1 cellular context compared by ENCODE assay signal in the genomic region with DNA sequence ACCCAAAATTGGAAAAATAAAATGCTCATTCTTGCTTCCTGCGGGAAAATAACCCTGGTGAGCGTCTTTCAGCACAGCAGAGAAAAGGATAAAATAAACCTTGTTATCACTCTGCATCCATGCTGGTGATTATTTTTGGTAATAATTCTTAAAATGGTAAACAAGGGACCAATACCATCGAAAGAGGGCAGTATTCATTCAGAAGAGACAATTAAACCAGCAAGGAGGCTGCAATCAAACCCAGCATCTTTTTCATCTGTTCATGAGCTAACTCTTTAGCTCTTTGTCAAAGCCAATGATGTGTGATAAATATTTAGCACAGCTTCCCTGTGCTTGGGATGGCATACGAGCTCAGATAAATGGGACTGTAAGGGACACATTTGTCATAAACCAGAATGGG.
TF ChIP-seq lines count a peak whose summit lies in the region.

No MANE protein-coding gene starts in this region.

TF ChIP-seq in IMR-90, 13 proteins besides CTCF, POLR2A, EP300 and RAD21:
- no peak for TF ChIP-seq MAFK (IDR thresholded peaks at IDR 0.05; ENCODE audit: low read depth, low read length)
- TF ChIP-seq CHD1 (IDR thresholded peaks at IDR 0.05; ENCODE audit: low read depth, low read length), result no peak
- TF ChIP-seq MAZ (IDR thresholded peaks at IDR 0.05; ENCODE audit: borderline replicate concordance, low read depth, low read length), result no peak
- no peak for TF ChIP-seq MXI1 (IDR thresholded peaks at IDR 0.05; ENCODE audit: borderline replicate concordance, low read depth, low read length)
- no peak for TF ChIP-seq SMC3 (IDR thresholded peaks at IDR 0.05; ENCODE audit: low read depth, low read length)
- TF ChIP-seq FOS (IDR thresholded peaks at IDR 0.05; ENCODE audit: low read depth, low read length), result no peak
- no peak for TF ChIP-seq RFX5 (IDR thresholded peaks at IDR 0.05; ENCODE audit: low read depth, low read length)
- TF ChIP-seq NFE2L2 (IDR thresholded peaks at IDR 0.05; ENCODE audit: low read depth, low read length), result no peak
- no peak for TF ChIP-seq BHLHE40 (IDR thresholded peaks at IDR 0.05; ENCODE audit: low read depth, low read length)
- no peak for TF ChIP-seq RCOR1 (IDR thresholded peaks at IDR 0.05; ENCODE audit: insufficient replicate concordance, low read length)
- TF ChIP-seq, protein P1, sequence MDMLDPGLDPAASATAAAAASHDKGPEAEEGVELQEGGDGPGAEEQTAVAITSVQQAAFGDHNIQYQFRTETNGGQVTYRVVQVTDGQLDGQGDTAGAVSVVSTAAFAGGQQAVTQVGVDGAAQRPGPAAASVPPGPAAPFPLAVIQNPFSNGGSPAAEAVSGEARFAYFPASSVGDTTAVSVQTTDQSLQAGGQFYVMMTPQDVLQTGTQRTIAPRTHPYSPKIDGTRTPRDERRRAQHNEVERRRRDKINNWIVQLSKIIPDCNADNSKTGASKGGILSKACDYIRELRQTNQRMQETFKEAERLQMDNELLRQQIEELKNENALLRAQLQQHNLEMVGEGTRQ (IDR thresholded peaks at IDR 0.05; ENCODE audit: low read depth, low read length), result no peak
- no peak for TF ChIP-seq CEBPB (IDR thresholded peaks at IDR 0.05; ENCODE audit: low read depth, low read length)
- TF ChIP-seq, protein P2, sequence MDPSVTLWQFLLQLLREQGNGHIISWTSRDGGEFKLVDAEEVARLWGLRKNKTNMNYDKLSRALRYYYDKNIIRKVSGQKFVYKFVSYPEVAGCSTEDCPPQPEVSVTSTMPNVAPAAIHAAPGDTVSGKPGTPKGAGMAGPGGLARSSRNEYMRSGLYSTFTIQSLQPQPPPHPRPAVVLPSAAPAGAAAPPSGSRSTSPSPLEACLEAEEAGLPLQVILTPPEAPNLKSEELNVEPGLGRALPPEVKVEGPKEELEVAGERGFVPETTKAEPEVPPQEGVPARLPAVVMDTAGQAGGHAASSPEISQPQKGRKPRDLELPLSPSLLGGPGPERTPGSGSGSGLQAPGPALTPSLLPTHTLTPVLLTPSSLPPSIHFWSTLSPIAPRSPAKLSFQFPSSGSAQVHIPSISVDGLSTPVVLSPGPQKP (IDR thresholded peaks at IDR 0.05; ENCODE audit: borderline replicate concordance, low read depth, low read length), result no peak
TF ChIP-seq in IMR-90: peak in this region for 0.
